ENCODE assay signal across 1 cellular context in genomic region chr17:81371910-81372760, GRCh38.
TF ChIP-seq lines count a peak whose summit lies in the region.

No MANE protein-coding gene starts in this region.

TF ChIP-seq in K562, 482 proteins besides CTCF, POLR2A, EP300 and RAD21 (continued from another document):
- TF ChIP-seq VEZF1 (CRISPR knock-in tag; IDR thresholded peaks at IDR 0.05) = peak; percentile 40
- TF ChIP-seq MGA (IDR thresholded peaks at IDR 0.05) = 0 out of 2 replicates have a peak, but pooled peaks have one; percentile 29
- TF ChIP-seq TFAM (CRISPR knock-in tag; conservative IDR thresholded peaks at IDR 0.05) = no peak
- peak; percentile 73 for TF ChIP-seq USF1 (CRISPR knock-in tag; IDR thresholded peaks at IDR 0.05)
- no peak for TF ChIP-seq YY1 (IDR thresholded peaks at IDR 0.05; ENCODE audit: borderline replicate concordance in 1 of 3, control insufficient read depth in 1 of 3, extremely low read depth in 1 of 3, insufficient read depth in 3 of 3, insufficient read length in 1 of 3, insufficient replicate concordance in 2 of 3, low read depth in 1 of 3, low read length in 2 of 3)
- no peak for TF ChIP-seq E2F5 (CRISPR knock-in tag; IDR thresholded peaks at IDR 0.05)
- TF ChIP-seq ETV5 (CRISPR knock-in tag; IDR thresholded peaks at IDR 0.05; ENCODE audit: low read depth) = no peak
- TF ChIP-seq ZBTB33 (CRISPR knock-in tag; IDR thresholded peaks at IDR 0.05) = 0 out of 2 replicates have a peak, but pooled peaks have one; percentile 48
- TF ChIP-seq MAX (CRISPR knock-in tag; IDR thresholded peaks at IDR 0.05) = peak; percentile 75
- TF ChIP-seq GABPB1 (CRISPR knock-in tag; IDR thresholded peaks at IDR 0.05) = peak; percentile 33; the same call in 1 of the 2 replicates
- TF ChIP-seq RBM14 (IDR thresholded peaks at IDR 0.05; ENCODE audit: borderline replicate concordance, insufficient read depth, low read depth, low read length) = no peak
- peak; percentile 48 for TF ChIP-seq USF2 (CRISPR knock-in tag; IDR thresholded peaks at IDR 0.05)
- no peak for TF ChIP-seq SAFB2 (IDR thresholded peaks at IDR 0.05; ENCODE audit: borderline replicate concordance, low read depth, low read length, severe bottlenecking)
- TF ChIP-seq FOXK1 (CRISPR knock-in tag; IDR thresholded peaks at IDR 0.05; ENCODE audit: borderline replicate concordance) = no peak
- 0 out of 2 replicates have a peak, but pooled peaks have one; percentile 24 for TF ChIP-seq SMC3 (conservative IDR thresholded peaks at IDR 0.05; ENCODE audit: insufficient read depth, low read depth, low read length)
- TF ChIP-seq ZNF830 (CRISPR knock-in tag; IDR thresholded peaks at IDR 0.05) = no peak
- no peak for TF ChIP-seq ZKSCAN3 (CRISPR knock-in tag; IDR thresholded peaks at IDR 0.05)
- TF ChIP-seq RAD51 (IDR thresholded peaks at IDR 0.05; ENCODE audit: borderline replicate concordance, low read depth) = peak; percentile 49; the same call in 1 of the 2 replicates
- TF ChIP-seq EGR1 (conservative IDR thresholded peaks at IDR 0.05) = 0 out of 2 replicates have a peak, but pooled peaks have one; percentile 6
- no peak for TF ChIP-seq TRIM24 (IDR thresholded peaks at IDR 0.05)
- no peak for TF ChIP-seq ARID4B (CRISPR knock-in tag; IDR thresholded peaks at IDR 0.05)
- TF ChIP-seq ZFP91 (CRISPR knock-in tag; IDR thresholded peaks at IDR 0.05) = no peak
- TF ChIP-seq ZBTB1 (CRISPR knock-in tag; IDR thresholded peaks at IDR 0.05; ENCODE audit: borderline replicate concordance, low read depth) = no peak
- TF ChIP-seq STAT5B (CRISPR knock-in tag; IDR thresholded peaks at IDR 0.05) = no peak
- TF ChIP-seq ZNF121 (CRISPR knock-in tag; conservative IDR thresholded peaks at IDR 0.05) = no peak
- TF ChIP-seq FOXP1 (CRISPR knock-in tag; IDR thresholded peaks at IDR 0.05) = 0 out of 2 replicates have a peak, but pooled peaks have one; percentile 32
- peak; percentile 17; the same call in 1 of the 2 replicates for TF ChIP-seq TFAP4 (CRISPR knock-in tag; IDR thresholded peaks at IDR 0.05; ENCODE audit: borderline replicate concordance)
